Comparison of ENCODE assay signal across 8 cellular contexts in the genomic region with DNA sequence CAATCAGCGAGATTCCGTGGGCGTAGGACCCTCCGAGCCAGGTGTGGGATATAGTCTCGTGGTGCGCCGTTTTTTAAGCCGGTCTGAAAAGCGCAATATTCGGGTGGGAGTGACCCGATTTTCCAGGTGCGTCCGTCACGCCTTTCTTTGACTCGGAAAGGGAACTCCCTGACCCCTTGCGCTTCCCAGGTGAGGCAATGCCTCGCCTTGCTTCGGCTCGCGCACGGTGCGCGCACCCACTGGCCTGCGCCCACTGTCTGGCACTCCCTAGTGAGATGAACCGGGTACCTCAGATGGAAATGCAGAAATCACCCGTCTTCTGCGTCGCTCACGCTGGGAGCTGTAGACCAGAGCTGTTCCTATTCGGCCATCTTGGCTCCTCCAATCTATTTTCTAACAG. TPM values are rescaled to one million over a fixed set of nuclear protein-coding genes. Genes with fewer than 3 reads are reported as not detected.
"Had no signal": no experiment of that assay in that cellular context is flagged by ENCODE, and none has a peak within 500 bp of the region (broad histone marks: within the 10 kb centered on the region; RNA-seq: fewer than 3 reads in every experiment).

No MANE protein-coding gene starts in this region.

RNA-seq across cellular contexts. Expression of gene LRRC9, which starts 32.2 kb away (rescaled TPM):
- total RNA-seq: bronchial epithelial cell, esophagus squamous epithelium, gastroesophageal sphincter, kidney epithelial cell, pulmonary artery endothelial cell, sciatic nerve, skeletal muscle tissue, tibial nerve had no signal
